ENCODE assay signal across 8 cellular contexts in the genomic region with DNA sequence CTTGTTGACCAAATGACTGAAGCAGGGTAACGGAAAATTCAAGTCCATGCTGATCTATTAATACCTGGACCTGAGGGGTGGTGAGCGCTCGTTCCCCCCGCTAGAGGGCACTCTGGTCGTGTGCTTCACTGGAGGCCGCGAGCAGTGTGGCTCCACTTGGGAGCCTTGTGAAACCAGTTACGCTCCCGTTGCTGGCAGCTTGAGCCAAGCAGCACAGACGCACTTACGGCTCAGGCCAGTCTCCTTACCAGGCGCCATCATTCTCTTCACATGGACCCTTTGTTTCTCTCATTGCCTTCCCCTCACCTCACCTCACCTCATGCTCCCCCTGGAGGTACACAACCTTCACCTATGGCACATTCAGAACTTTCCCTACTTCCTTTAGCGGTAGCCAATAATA. TPM values are rescaled to one million over a fixed set of nuclear protein-coding genes. Genes with fewer than 3 reads are reported as not detected.
DNase-seq lines count a peak whose midpoint lies in the region; ATAC-seq, FAIRE-seq and TF ChIP-seq lines count a peak whose summit lies in the region.

No MANE protein-coding gene starts in this region.

- in situ Hi-C loops in mammary epithelial cell (cut with MboI; ENCODE audit: low sequenced_read_pairs in 2 of 2): loop anchor here (5.0 to 10.0 kb wide), 4 partner anchors 323 to 636 kb away; no protein-coding TSS in a partner anchor

- CTCF ChIA-PET in A673 (lab: Charles Lee): interaction anchor here (0.7 to 4.2 kb wide), 5 partner anchors 11 to 626 kb away, joined by 3 to 42 read pairs (median 5); no protein-coding TSS in a partner anchor
- CTCF ChIA-PET in mammary epithelial cell (lab: Charles Lee; ENCODE audit: low non-redundant PET): no interaction called here

- POLR2A ChIA-PET in A673 (lab: Charles Lee; ENCODE audit: low non-redundant PET): no interaction called here

- BruUV-seq in A673 (replicated peaks; lab: Mats Ljungman, UMichigan): no TSS peak
- no TSS peak for BruUV-seq in mammary epithelial cell (replicated peaks; lab: Mats Ljungman, UMichigan)

- TF ChIP-seq CTCF in A673 (conservative IDR thresholded peaks at IDR 0.05; ENCODE audit: low read depth, low read length) (peak; percentile 95), WI38 (IDR thresholded peaks at IDR 0.05; ENCODE audit: low read depth, low read length) (peak; percentile 85), mammary epithelial cell (conservative IDR thresholded peaks at IDR 0.05 in 1 of 2, IDR thresholded peaks at IDR 0.05 in 1 of 2; ENCODE audit: extremely low read depth in 1 of 2, insufficient read depth in 1 of 2, low read depth in 1 of 2, low read length in 2 of 2) (peak; percentile 93 to 96)

- ATAC-seq in GM18519 (IDR thresholded peaks at IDR 0.05; ENCODE audit: low FRiP score, unreplicated experiment) (peak; percentile 75), HG03108 (IDR thresholded peaks at IDR 0.05; ENCODE audit: unreplicated experiment) (peak; percentile 76)

- H3K9ac ChIP-seq in mammary epithelial cell (ENCODE audit: insufficient read depth, low read length): no peak overlapping the region

- intact Hi-C loops in A673 (cut with micrococcal nuclease; ENCODE audit: unreplicated experiment) (loop anchor here (1.0 kb wide), 3 partner anchors 330 to 456 kb away; no protein-coding TSS in a partner anchor), mammary epithelial cell (cut with micrococcal nuclease) (loop anchor here (1.0 to 5.0 kb wide), 12 partner anchors 29 to 633 kb away; no protein-coding TSS in a partner anchor)

- no peak overlapping the region for H3K4me3 ChIP-seq in A673 (ENCODE audit: low read depth, low read length, poor library complexity, severe bottlenecking)
- no peak overlapping the region for H3K4me3 ChIP-seq in WI38 (ENCODE audit: low read depth, low read length)
- no peak overlapping the region for H3K4me3 ChIP-seq in mammary epithelial cell (replicated peaks in 1 of 3; ENCODE audit: insufficient read depth in 1 of 3, low read depth in 2 of 3, low read length in 3 of 3)

- H3K27ac ChIP-seq in A673 (ENCODE audit: low read depth, low read length, poor library complexity, severe bottlenecking) (no peak overlapping the region), mammary epithelial cell (ENCODE audit: insufficient read depth, low read depth, low read length) (no peak overlapping the region)

- no peaks in the 10 kb centered on the region for H3K36me3 ChIP-seq in A673 (ENCODE audit: insufficient read depth, low read length, poor library complexity, severe bottlenecking)
- no peaks in the 10 kb centered on the region for H3K36me3 ChIP-seq in mammary epithelial cell (ENCODE audit: insufficient read depth, low read length)

- H3K4me1 ChIP-seq in A673 (ENCODE audit: insufficient read depth, low read length, poor library complexity, severe bottlenecking) (no peaks in the 10 kb centered on the region), mammary epithelial cell (ENCODE audit: insufficient read depth, low read length) (peaks cover 28% of the 10 kb centered on the region)

- H3K79me2 ChIP-seq in mammary epithelial cell (ENCODE audit: insufficient read depth, low read length): no peaks in the 10 kb centered on the region

- peaks cover 4% of the 10 kb centered on the region for H3K27me3 ChIP-seq in A673 (replicated peaks; ENCODE audit: insufficient read depth, low read depth, low read length, poor library complexity)
- no peaks in the 10 kb centered on the region for H3K27me3 ChIP-seq in mammary epithelial cell (ENCODE audit: insufficient read depth, low read length)

- peak overlapping the region; percentile 70 for H2AFZ ChIP-seq in mammary epithelial cell (ENCODE audit: low read depth, low read length)

- H3K9me3 ChIP-seq in A673 (ENCODE audit: low read depth, low read length, poor library complexity, severe bottlenecking): no peaks in the 10 kb centered on the region
- no peaks in the 10 kb centered on the region for H3K9me3 ChIP-seq in mammary epithelial cell (replicated peaks; ENCODE audit: insufficient read depth, low read length)

- no peak overlapping the region for H3K4me2 ChIP-seq in mammary epithelial cell (ENCODE audit: insufficient read depth, low read depth, low read length)

- H4K20me1 ChIP-seq in mammary epithelial cell (ENCODE audit: insufficient read depth, low read length): no peaks in the 10 kb centered on the region

- peak; percentile 61 for FAIRE-seq in islet of Langerhans (lab: Jason Lieb, UNC)

- DNase-seq in A673 (ENCODE audit: low spot score): peak; percentile 94
- peak; percentile 58 for DNase-seq in NCI-H2196 treated with DMSO at 0.1 percent for 48 hours (lab: John Stamatoyannopoulos, UW; ENCODE audit: unreplicated experiment)
- peak; percentile 83 for DNase-seq in mammary epithelial cell
- DNase-seq in stimulated activated CD4-positive, alpha-beta T cell treated with anti-CD3 and anti-CD28 coated beads, Interleukin-1b, Interleukin-23, amount 100 ng/mL, for 1 hour (ENCODE audit: low read depth in 2 of 2): peak; percentile 13 to 33

- dilution Hi-C loops in mammary epithelial cell (cut with HindIII; ENCODE audit: low sequenced_read_pairs): loop anchor here (5.0 to 25.0 kb wide), 2 partner anchors 323 to 408 kb away; no protein-coding TSS in a partner anchor

- 14% methylated on average over 10 of the region's 13 CpGs for WGBS in mammary epithelial cell (ENCODE audit: low coverage, missing lambda C conversion rate)

RNA-seq across cellular contexts. Expression of a gene that starts 49.7 kb away (rescaled TPM):
- total RNA-seq in A673 (2021) (1.9 and 2.8 TPM in 2 replicates), mammary epithelial cell (1 to 10 TPM in 1 of 2 donors, under 1 TPM in 1; 0.28 to 1.0 TPM)
- 0.07 TPM for polyA plus RNA-seq in mammary epithelial cell
- 1.4 TPM for polyA minus RNA-seq in mammary epithelial cell

Comparison
In these comparisons a context has a peak if more than half of its experiments do, and no peak if none do; other contexts are left out.
1. DNase-seq: peak in every context shown above with its lines; median percentile 94 in A673; 83 in mammary epithelial cell; 58 in NCI-H2196 treated with DMSO at 0.1 percent for 48 hours; 23 in stimulated activated CD4-positive, alpha-beta T cell treated with anti-CD3 and anti-CD28 coated beads, Interleukin-1b, Interleukin-23, amount 100 ng/mL, for 1 hour.